ENCODE assay signal across 1 cellular context in genomic region chr6:285902-286301, GRCh38.
TF ChIP-seq lines count a peak whose summit lies in the region.

No MANE protein-coding gene starts in this region.

TF ChIP-seq in GM12878, 131 proteins besides CTCF, POLR2A, EP300 and RAD21:
- TF ChIP-seq HDGF (IDR thresholded peaks at IDR 0.05) (peak; percentile 70; the same call in 1 of the 2 replicates), HCFC1 (IDR thresholded peaks at IDR 0.05; ENCODE audit: low read length) (0 out of 2 replicates have a peak, but pooled peaks have one; percentile 23)
